27 cellular contexts compared by ENCODE assay signal in genomic region chr10:33034931-33035330, GRCh38.
"Had no signal": no experiment of that assay in that cellular context is flagged by ENCODE, and none has a peak within 500 bp of the region (broad histone marks: within the 10 kb centered on the region; RNA-seq: fewer than 3 reads in every experiment).

No MANE protein-coding gene starts in this region.

- H3K27ac Mint-ChIP-seq: naive thymus-derived CD4-positive, alpha-beta T cell; natural killer cell; stimulated activated effector memory CD8-positive, alpha-beta T cell treated with anti-CD3 and anti-CD28 coated beads, Interleukin-12 subunit alpha, Interleukin-12 subunit beta, amount 100 ng/mL, for 72 hours; stimulated activated naive B cell treated with anti-CD40 and anti-IgM and Interleukin-4, amounts not matched to agents 10 μg/mL and 1 μg/mL and 100 μg/mL, for 72 hours; stimulated activated naive CD8-positive, alpha-beta T cell treated with anti-CD3 and anti-CD28 coated beads, Interleukin-15, Interleukin-2, amounts not matched to agents 100 ng/mL and 50 ng/mL, for 24 hours; type B pancreatic cell had no signal

- H3K27me3 ChIP-seq: pancreas, right lobe of liver, sigmoid colon, stomach, testis, tibial artery, transverse colon, upper lobe of right lung, uterus had no signal

- ATAC-seq: naive thymus-derived CD4-positive, alpha-beta T cell; natural killer cell; pancreas; right cardiac atrium; right lobe of liver; stimulated activated effector memory CD8-positive, alpha-beta T cell treated with anti-CD3 and anti-CD28 coated beads, Interleukin-12 subunit alpha, Interleukin-12 subunit beta, amount 100 ng/mL, for 72 hours; stimulated activated naive B cell treated with anti-CD40 and anti-IgM and Interleukin-4, amounts not matched to agents 10 μg/mL and 1 μg/mL and 100 μg/mL, for 72 hours; upper lobe of right lung had no signal

- DNase-seq: naive thymus-derived CD4-positive, alpha-beta T cell; natural killer cell; nucleus accumbens; pancreas; retina; right cardiac atrium; right lobe of liver; sigmoid colon; small intestine; stimulated activated CD4-positive, alpha-beta T cell treated with anti-CD3 and anti-CD28 coated beads, Interleukin-15, amount 100 ng/mL, for 24 hours; stimulated activated CD4-positive, alpha-beta T cell treated with anti-CD3 and anti-CD28 coated beads, Interleukin-2, amount 100 ng/mL, for 24 hours; stimulated activated CD4-positive, alpha-beta T cell treated with anti-CD3 and anti-CD28 coated beads, Interleukin-2, amount 100 ng/mL, for 48 hours; stimulated activated CD4-positive, alpha-beta T cell treated with anti-CD3 and anti-CD28 coated beads, Interleukin-4, amount 100 ng/mL, for 24 hours; stimulated activated naive B cell treated with anti-CD40 and anti-IgM and Interleukin-4, amounts not matched to agents 10 μg/mL and 1 μg/mL and 100 μg/mL, for 72 hours; stimulated activated naive CD4-positive, alpha-beta T cell treated with Interleukin-2 at 50 U/mL for 16 hours; stomach; testis; tibial artery; transverse colon; upper lobe of right lung; uterus had no signal

- H3K4me3 ChIP-seq: pancreas, prostate gland, right lobe of liver, sigmoid colon, stomach, testis, tibial artery, transverse colon, upper lobe of right lung, uterus had no signal

- H3K27me3 Mint-ChIP-seq: stimulated activated naive CD8-positive, alpha-beta T cell treated with anti-CD3 and anti-CD28 coated beads, Interleukin-15, Interleukin-2, amounts not matched to agents 100 ng/mL and 50 ng/mL, for 24 hours had no signal

- H3K27ac ChIP-seq: neutrophil, pancreas, prostate gland, right lobe of liver, sigmoid colon, stomach, testis, tibial artery, transverse colon, upper lobe of right lung, uterus had no signal

- H3K9me3 ChIP-seq: neutrophil, pancreas, prostate gland, right lobe of liver, sigmoid colon, stomach, testis, tibial artery, transverse colon, upper lobe of right lung, uterus had no signal

- H3K9me3 Mint-ChIP-seq: naive thymus-derived CD4-positive, alpha-beta T cell; natural killer cell; nephron; stimulated activated effector memory CD8-positive, alpha-beta T cell treated with anti-CD3 and anti-CD28 coated beads, Interleukin-12 subunit alpha, Interleukin-12 subunit beta, amount 100 ng/mL, for 72 hours; stimulated activated naive B cell treated with anti-CD40 and anti-IgM and Interleukin-4, amounts not matched to agents 10 μg/mL and 1 μg/mL and 100 μg/mL, for 72 hours; stimulated activated naive CD8-positive, alpha-beta T cell treated with anti-CD3 and anti-CD28 coated beads, Interleukin-15, Interleukin-2, amounts not matched to agents 100 ng/mL and 50 ng/mL, for 24 hours; type B pancreatic cell had no signal

- H3K4me1 ChIP-seq: right lobe of liver, testis, transverse colon, upper lobe of right lung, uterus had no signal

- H3K36me3 ChIP-seq: neutrophil, pancreas, prostate gland, right lobe of liver, sigmoid colon, stomach, tibial artery, transverse colon, upper lobe of right lung, uterus had no signal

- H3K36me3 Mint-ChIP-seq: natural killer cell; stimulated activated effector memory CD8-positive, alpha-beta T cell treated with anti-CD3 and anti-CD28 coated beads, Interleukin-12 subunit alpha, Interleukin-12 subunit beta, amount 100 ng/mL, for 72 hours; stimulated activated naive B cell treated with anti-CD40 and anti-IgM and Interleukin-4, amounts not matched to agents 10 μg/mL and 1 μg/mL and 100 μg/mL, for 72 hours; type B pancreatic cell had no signal

- H3K4me3 Mint-ChIP-seq: naive thymus-derived CD4-positive, alpha-beta T cell; natural killer cell; nephron; stimulated activated effector memory CD8-positive, alpha-beta T cell treated with anti-CD3 and anti-CD28 coated beads, Interleukin-12 subunit alpha, Interleukin-12 subunit beta, amount 100 ng/mL, for 72 hours; stimulated activated naive B cell treated with anti-CD40 and anti-IgM and Interleukin-4, amounts not matched to agents 10 μg/mL and 1 μg/mL and 100 μg/mL, for 72 hours; stimulated activated naive CD8-positive, alpha-beta T cell treated with anti-CD3 and anti-CD28 coated beads, Interleukin-15, Interleukin-2, amounts not matched to agents 100 ng/mL and 50 ng/mL, for 24 hours; type B pancreatic cell had no signal

- H3K4me1 Mint-ChIP-seq: natural killer cell; stimulated activated effector memory CD8-positive, alpha-beta T cell treated with anti-CD3 and anti-CD28 coated beads, Interleukin-12 subunit alpha, Interleukin-12 subunit beta, amount 100 ng/mL, for 72 hours; stimulated activated naive B cell treated with anti-CD40 and anti-IgM and Interleukin-4, amounts not matched to agents 10 μg/mL and 1 μg/mL and 100 μg/mL, for 72 hours had no signal
